In the genomic region with DNA sequence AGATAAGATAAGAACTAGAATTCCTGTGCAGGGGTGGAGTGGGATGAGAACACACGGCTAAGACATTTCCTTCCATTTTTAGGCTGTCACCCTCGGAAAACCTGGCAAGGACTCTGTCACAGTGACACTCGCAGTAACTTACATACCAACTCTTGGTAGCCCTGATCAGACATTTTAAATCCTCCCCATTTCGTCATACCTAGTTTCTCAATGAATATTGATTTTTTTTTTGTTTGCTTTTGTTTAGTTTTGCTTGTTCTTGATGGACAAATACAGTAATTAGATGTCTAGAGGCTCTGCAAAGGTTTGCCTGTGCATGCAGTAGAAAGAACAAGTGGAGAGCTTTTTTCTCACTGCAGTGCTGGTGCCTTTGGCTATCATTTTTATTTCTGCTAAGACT, we compare ENCODE assay signal across 28 cellular contexts.
"Had no signal": no experiment of that assay in that cellular context is flagged by ENCODE, and none has a peak within 500 bp of the region (broad histone marks: within the 10 kb centered on the region; RNA-seq: fewer than 3 reads in every experiment).

No MANE protein-coding gene starts in this region.

- H3K27ac Mint-ChIP-seq: activated CD4-positive, alpha-beta memory T cell treated with anti-CD3 and anti-CD28 coated beads, Interleukin-2, amount 10 ng/mL, durations not matched to agents 7 days and 5 days; activated CD4-positive, alpha-beta T cell treated with anti-CD3 and anti-CD28 coated beads, Interleukin-2, amount 10 ng/mL, durations not matched to agents 7 days and 5 days; activated T-helper 17 cell treated with anti-CD3 and anti-CD28 coated beads, Interleukin-2, amount 50 U/mL, for 72 hours; naive B cell; nephron progenitor cell had no signal

- H3K27me3 Mint-ChIP-seq: activated CD4-positive, alpha-beta memory T cell treated with anti-CD3 and anti-CD28 coated beads, Interleukin-2, amount 10 ng/mL, durations not matched to agents 7 days and 5 days; activated CD4-positive, alpha-beta T cell treated with anti-CD3 and anti-CD28 coated beads, Interleukin-2, amount 10 ng/mL, durations not matched to agents 7 days and 5 days; activated T-helper 17 cell treated with anti-CD3 and anti-CD28 coated beads, Interleukin-2, amount 50 U/mL, for 72 hours; naive B cell had no signal

- H3K36me3 ChIP-seq: brain microvascular endothelial cell, esophagus muscularis mucosa, left ventricle myocardium inferior, neutrophil, ovary, prostate gland, sigmoid colon, spleen, suprapubic skin, tibial artery, upper lobe of right lung had no signal

- H3K27ac ChIP-seq: brain microvascular endothelial cell, coronary artery, esophagus muscularis mucosa, left ventricle myocardium inferior, neutrophil, ovary, prostate gland, sigmoid colon, spleen, suprapubic skin, tibial artery, upper lobe of right lung had no signal

- H3K9me3 Mint-ChIP-seq: activated CD4-positive, alpha-beta memory T cell treated with anti-CD3 and anti-CD28 coated beads, Interleukin-2, amount 10 ng/mL, durations not matched to agents 7 days and 5 days; activated T-cell treated with anti-CD3 and anti-CD28 coated beads, Interleukin-2, amount 50 U/mL, for 4 hours; activated T-helper 17 cell treated with anti-CD3 and anti-CD28 coated beads, Interleukin-2, amount 50 U/mL, for 72 hours; nephron progenitor cell had no signal

- H3K27me3 ChIP-seq: brain microvascular endothelial cell, esophagus muscularis mucosa, neutrophil, ovary, sigmoid colon, spleen, suprapubic skin, tibial artery, upper lobe of right lung had no signal

- FAIRE-seq: astrocyte, islet of Langerhans had no signal

- H3K36me3 Mint-ChIP-seq: naive B cell had no signal

- ATAC-seq: activated T-cell treated with anti-CD3 and anti-CD28 coated beads, Interleukin-2, amount 50 U/mL, for 4 hours; activated T-helper 17 cell treated with anti-CD3 and anti-CD28 coated beads, Interleukin-2, amount 50 U/mL, for 72 hours; upper lobe of right lung had no signal

- H3K4me1 Mint-ChIP-seq: activated CD4-positive, alpha-beta memory T cell treated with anti-CD3 and anti-CD28 coated beads, Interleukin-2, amount 10 ng/mL, durations not matched to agents 7 days and 5 days; activated CD4-positive, alpha-beta T cell treated with anti-CD3 and anti-CD28 coated beads, Interleukin-2, amount 10 ng/mL, durations not matched to agents 7 days and 5 days; activated T-helper 17 cell treated with anti-CD3 and anti-CD28 coated beads, Interleukin-2, amount 50 U/mL, for 72 hours; naive B cell; nephron progenitor cell had no signal

- DNase-seq: activated CD4-positive, alpha-beta memory T cell treated with anti-CD3 and anti-CD28 coated beads, Interleukin-2, amount 10 ng/mL, durations not matched to agents 7 days and 5 days; activated CD4-positive, alpha-beta T cell treated with anti-CD3 and anti-CD28 coated beads for 1 hour; activated CD4-positive, alpha-beta T cell treated with anti-CD3 and anti-CD28 coated beads, Interleukin-2, amount 10 ng/mL, durations not matched to agents 7 days and 5 days; activated gamma-delta T cell treated with Interleukin-2 at 50 U/mL for 16 hours; activated naive CD4-positive, alpha-beta T cell treated with anti-CD3 and anti-CD28 coated beads, Interleukin-2, amount 50 U/mL, for 16 hours; activated T-cell treated with anti-CD3 and anti-CD28 coated beads, Interleukin-2, amount 50 U/mL, for 4 hours; amniotic stem cell; brain microvascular endothelial cell; foreskin melanocyte; left ventricle myocardium inferior; naive B cell; nephron progenitor cell; ovary; retina; sigmoid colon; spleen; stimulated activated naive CD4-positive, alpha-beta T cell; T-helper 2 cell; tibial artery; upper lobe of right lung had no signal

- H3K9me3 ChIP-seq: esophagus muscularis mucosa, left ventricle myocardium inferior, neutrophil, ovary, prostate gland, sigmoid colon, spleen, suprapubic skin, tibial artery, upper lobe of right lung had no signal

- H3K4me3 ChIP-seq: coronary artery, esophagus muscularis mucosa, left ventricle myocardium inferior, ovary, prostate gland, sigmoid colon, spleen, suprapubic skin, tibial artery, upper lobe of right lung had no signal

- H3K4me1 ChIP-seq: esophagus muscularis mucosa, left ventricle myocardium inferior, prostate gland, sigmoid colon, spleen, suprapubic skin, upper lobe of right lung had no signal

- H3K4me3 Mint-ChIP-seq: activated CD4-positive, alpha-beta memory T cell treated with anti-CD3 and anti-CD28 coated beads, Interleukin-2, amount 10 ng/mL, durations not matched to agents 7 days and 5 days; activated CD4-positive, alpha-beta T cell treated with anti-CD3 and anti-CD28 coated beads, Interleukin-2, amount 10 ng/mL, durations not matched to agents 7 days and 5 days; activated T-cell treated with anti-CD3 and anti-CD28 coated beads, Interleukin-2, amount 50 U/mL, for 4 hours; activated T-helper 17 cell treated with anti-CD3 and anti-CD28 coated beads, Interleukin-2, amount 50 U/mL, for 72 hours; naive B cell; nephron progenitor cell had no signal
